22 cellular contexts compared by ENCODE assay signal in the genomic region with DNA sequence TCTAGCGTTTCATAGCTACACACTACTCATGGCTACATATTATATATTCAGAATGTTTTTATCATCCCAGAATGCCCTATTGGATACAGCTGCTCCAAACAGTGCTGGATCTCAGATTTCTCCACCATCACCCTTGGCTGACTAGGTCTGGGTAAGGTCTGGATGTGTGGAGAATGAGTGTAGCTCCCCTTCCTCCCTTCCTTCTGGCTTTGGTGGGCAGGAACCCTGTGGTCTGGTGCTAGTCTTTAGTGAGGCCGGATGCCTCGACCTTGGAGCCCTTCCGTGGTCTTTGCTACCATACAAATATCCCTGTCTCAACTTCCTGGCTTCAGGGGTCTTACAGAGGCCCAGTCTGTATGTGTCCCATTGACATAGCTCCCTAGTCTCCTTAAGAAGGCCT. TPM values are rescaled to one million over a fixed set of nuclear protein-coding genes. Genes with fewer than 3 reads are reported as not detected.
A peak's percentile ranks its signal among the peaks of the same experiment; 100 is the strongest.
DNase-seq lines count a peak whose midpoint lies in the region; ATAC-seq, FAIRE-seq and TF ChIP-seq lines count a peak whose summit lies in the region.
"Had no signal": no experiment of that assay in that cellular context is flagged by ENCODE, and none has a peak within 500 bp of the region (broad histone marks: within the 10 kb centered on the region; RNA-seq: fewer than 3 reads in every experiment).

No MANE protein-coding gene starts in this region.

- no peaks in the 10 kb centered on the region for H3K36me3 ChIP-seq in heart left ventricle
- H3K36me3 ChIP-seq in H1 (ENCODE audit: control insufficient read depth in 2 of 4, insufficient read depth in 4 of 4, low read length in 3 of 4) = no peaks in the 10 kb centered on the region
- peaks cover 5% of the 10 kb centered on the region for H3K36me3 ChIP-seq in mesodermal cell (ENCODE audit: control insufficient read depth, insufficient read depth, low read length)
- no peaks in the 10 kb centered on the region for H3K36me3 ChIP-seq in subcutaneous abdominal adipose tissue (ENCODE audit: control insufficient read depth in 5 of 5, insufficient read depth in 5 of 5, low read length in 5 of 5)
- no peaks in the 10 kb centered on the region for H3K36me3 ChIP-seq in H7 (replicated peaks; ENCODE audit: control insufficient read depth, insufficient read depth, low read length)
- H3K36me3 ChIP-seq: BLaER1 treated with 17β-estradiol and CSF1 and Interleukin-3, amounts not matched to agents 10 nM and 100 nM had no signal

- H3K4me1 ChIP-seq in heart left ventricle (peaks cover 0 to 37% (median 15%) of the 10 kb centered on the region in 12 donors), right cardiac atrium (ENCODE audit: control insufficient read depth, insufficient read depth, low read length) (no peaks in the 10 kb centered on the region), H1 (replicated peaks in 1 of 4; ENCODE audit: control insufficient read depth in 3 of 4, insufficient read depth in 4 of 4, low read length in 3 of 4) (peaks cover 0 to 16% (median 4%) of the 10 kb centered on the region in 4 experiments; a peak in 6 of 7 replicates), mesodermal cell (ENCODE audit: control insufficient read depth, insufficient read depth, low read length, poor library complexity, severe bottlenecking) (peaks cover 63% of the 10 kb centered on the region), subcutaneous abdominal adipose tissue (ENCODE audit: control insufficient read depth in 5 of 5, insufficient read depth in 5 of 5, low read length in 5 of 5) (peaks cover 0 to 44% (median 5%) of the 10 kb centered on the region in 5 donors)

- intact Hi-C loops in heart left ventricle (cut with DNase I) (loop anchor here in 2 of 10 donors (5.0 kb wide), 2 partner anchors 55 to 175 kb away; no protein-coding TSS in a partner anchor), right cardiac atrium (cut with DNase I) (loop anchor here in 1 of 4 donors (10.0 kb wide), 1 partner anchor 53 kb away; a partner anchor contains a TSS)

- TF ChIP-seq EP300 in H1 (IDR thresholded peaks at IDR 0.05; ENCODE audit: borderline replicate concordance in 1 of 2, low read depth in 2 of 2, low read length in 2 of 2) = no peak

- H3K27ac ChIP-seq in heart left ventricle = peak overlapping the region in 11 of 12 donors; percentile 41 to 85 (median 70)
- no peak overlapping the region for H3K27ac ChIP-seq in right cardiac atrium (ENCODE audit: low read length)
- no peak overlapping the region for H3K27ac ChIP-seq in H1 (ENCODE audit: low read depth, low read length)
- H3K27ac ChIP-seq in mesodermal cell (ENCODE audit: low read depth, low read length, severe bottlenecking) = peak overlapping the region; percentile 6
- peak overlapping the region; percentile 60 for H3K27ac ChIP-seq in subcutaneous abdominal adipose tissue (ENCODE audit: low read depth, low read length)
- H3K27ac ChIP-seq: 22Rv1, GM23248, KMS-11 had no signal

- no peaks in the 10 kb centered on the region for H3K79me2 ChIP-seq in H1 (ENCODE audit: control insufficient read depth in 1 of 2, insufficient read depth in 2 of 2, low read length in 2 of 2)

- H4K5ac ChIP-seq in H1 (ENCODE audit: insufficient read length, low read depth, low read length) = no peak overlapping the region

- no peaks in the 10 kb centered on the region for H3K27me3 ChIP-seq in heart left ventricle
- no peaks in the 10 kb centered on the region for H3K27me3 ChIP-seq in right cardiac atrium (ENCODE audit: control insufficient read depth, insufficient read depth)
- H3K27me3 ChIP-seq in H1 (replicated peaks in 1 of 4; ENCODE audit: control insufficient read depth in 3 of 4, extremely low read depth in 1 of 4, insufficient read depth in 3 of 4, low read length in 3 of 4) = no peaks in the 10 kb centered on the region
- no peaks in the 10 kb centered on the region for H3K27me3 ChIP-seq in subcutaneous abdominal adipose tissue (ENCODE audit: control insufficient read depth in 5 of 5, insufficient read depth in 4 of 5, low read length in 5 of 5)
- H3K27me3 ChIP-seq in H7 (ENCODE audit: control insufficient read depth, insufficient read depth, low read length) = no peaks in the 10 kb centered on the region
- H3K27me3 ChIP-seq: BLaER1 treated with 17β-estradiol and CSF1 and Interleukin-3, amounts not matched to agents 10 nM and 100 nM had no signal

- no peaks in the 10 kb centered on the region for H3K79me1 ChIP-seq in H1 (ENCODE audit: low read depth, low read length)

- no peak overlapping the region for H2AK5ac ChIP-seq in H1 (ENCODE audit: low read depth, low read length)

- no peak overlapping the region for H3K23ac ChIP-seq in H1 (ENCODE audit: insufficient read length)

- no peak overlapping the region for H4K8ac ChIP-seq in H1 (ENCODE audit: extremely low read depth, insufficient read depth, low read length)

- H3K9me3 ChIP-seq in heart left ventricle = no peaks in the 10 kb centered on the region
- no peaks in the 10 kb centered on the region for H3K9me3 ChIP-seq in right cardiac atrium (ENCODE audit: control insufficient read depth, low read length)
- H3K9me3 ChIP-seq in H1 (ENCODE audit: insufficient read depth in 2 of 2, low read depth in 1 of 2, low read length in 1 of 2) = no peaks in the 10 kb centered on the region
- H3K9me3 ChIP-seq in mesodermal cell (ENCODE audit: control insufficient read depth, low read length) = no peaks in the 10 kb centered on the region
- no peaks in the 10 kb centered on the region for H3K9me3 ChIP-seq in subcutaneous abdominal adipose tissue (ENCODE audit: control insufficient read depth in 5 of 5, low read length in 5 of 5)
- H3K9me3 ChIP-seq: BLaER1 treated with 17β-estradiol and CSF1 and Interleukin-3, amounts not matched to agents 10 nM and 100 nM had no signal

- H2BK12ac ChIP-seq in H1 (ENCODE audit: low read depth, low read length) = peak overlapping the region; percentile 53; the same call in 1 of the 2 replicates

- peak overlapping the region; percentile 83 for H4K91ac ChIP-seq in H1 (replicated peaks; ENCODE audit: insufficient read length, low read length)

- ATAC-seq in heart left ventricle (no peak), right cardiac atrium (no peak), GM18502 (IDR thresholded peaks at IDR 0.05; ENCODE audit: poor library complexity, unreplicated experiment) (no peak), HG02884 (IDR thresholded peaks at IDR 0.05; ENCODE audit: unreplicated experiment) (no peak)
- ATAC-seq: GM12878, HepG2, PC-3 had no signal

- no peak overlapping the region for H3K4me3 ChIP-seq in heart left ventricle
- H3K4me3 ChIP-seq in right cardiac atrium (ENCODE audit: low read length) = no peak overlapping the region
- no peak overlapping the region for H3K4me3 ChIP-seq in H1 (ENCODE audit: extremely low read depth in 1 of 4, insufficient read depth in 2 of 4, low read depth in 3 of 4, low read length in 4 of 4)
- no peak overlapping the region for H3K4me3 ChIP-seq in mesodermal cell (ENCODE audit: extremely low read depth, insufficient read depth, low read length, poor library complexity, severe bottlenecking)
- no peak overlapping the region for H3K4me3 ChIP-seq in subcutaneous abdominal adipose tissue (ENCODE audit: low read depth in 1 of 5, low read length in 5 of 5)
- H3K4me3 ChIP-seq in H7 (ENCODE audit: insufficient read depth, low read depth, low read length) = no peak overlapping the region
- H3K4me3 ChIP-seq: BLaER1 treated with 17β-estradiol and CSF1 and Interleukin-3, amounts not matched to agents 10 nM and 100 nM; GM12878; GM23248 had no signal

- FAIRE-seq in H1 (lab: Jason Lieb, UNC) = no peak
- FAIRE-seq: GM12878, GM18507, HepG2 had no signal

- H3K4ac ChIP-seq in H1 (replicated peaks; ENCODE audit: insufficient read length, low read depth, low read length) = no peak overlapping the region

- peak overlapping the region; percentile 54; the same call in 1 of the 2 replicates for H3K18ac ChIP-seq in H1 (ENCODE audit: extremely low read depth, low read length)

- WGBS in heart left ventricle, 4 donors = 66 to 91% (median 75%) methylated on average over 4 of the region's 4 CpGs
- 83% methylated on average over 4 of the region's 4 CpGs for WGBS in right cardiac atrium
- 89% methylated on average over 4 of the region's 4 CpGs; no CpG with 5 or more reads in 1 of the 2 experiments for WGBS in H1 (ENCODE audit: extremely low coverage in 1 of 2, insufficient coverage in 1 of 2, insufficient read length in 1 of 2, insufficient replicate concordance in 2 of 2, low coverage in 1 of 2, low lambda C conversion rate in 2 of 2, missing lambda C conversion rate in 1 of 2), 2 experiments
- WGBS in mesodermal cell (ENCODE audit: insufficient coverage in 2 of 2), 2 experiments = 94% methylated on average over 3 of the region's 4 CpGs; no CpG with 5 or more reads in 1 of the 2 experiments

- POLR2A ChIA-PET in H1 (lab: Charles Lee; ENCODE audit: partially characterized antibody) = interaction anchor here (0.6 kb wide), 1 partner anchor 187 kb away, joined by 3 read pairs; no protein-coding TSS in a partner anchor

- no peak overlapping the region for H2BK15ac ChIP-seq in H1 (ENCODE audit: low read length)

- H2AFZ ChIP-seq in H1 (ENCODE audit: low read length) = no peak overlapping the region
- H2AFZ ChIP-seq: GM23248 had no signal

- no peaks in the 10 kb centered on the region for H3K23me2 ChIP-seq in H1 (ENCODE audit: low read depth, low read length)

- TF ChIP-seq CTCF in heart left ventricle (IDR thresholded peaks at IDR 0.05) = no peak
- no peak for TF ChIP-seq CTCF in H1 (IDR thresholded peaks at IDR 0.05; ENCODE audit: control extremely low read depth in 1 of 3, insufficient read depth in 1 of 3, low read depth in 1 of 3, low read length in 3 of 3)

- H2BK5ac ChIP-seq in H1 (ENCODE audit: low read depth, low read length) = peak overlapping the region; percentile 37; the same call in 1 of the 2 replicates

- H3K56ac ChIP-seq in H1 (replicated peaks; ENCODE audit: insufficient read length, low read depth, low read length) = no peak overlapping the region

- no peaks in the 10 kb centered on the region for H4K20me1 ChIP-seq in H1 (replicated peaks in 1 of 2; ENCODE audit: control insufficient read depth in 1 of 2, insufficient read depth in 2 of 2, low read length in 2 of 2)
- H4K20me1 ChIP-seq: BLaER1 treated with 17β-estradiol and CSF1 and Interleukin-3, amounts not matched to agents 10 nM and 100 nM had no signal

- TF ChIP-seq POLR2A in heart left ventricle (IDR thresholded peaks at IDR 0.05) = no peak
- no peak for TF ChIP-seq POLR2A in H1 (IDR thresholded peaks at IDR 0.05; ENCODE audit: control extremely low read depth in 1 of 2, low read depth in 2 of 2, low read length in 2 of 2)

- no peak for DNase-seq in heart left ventricle
- no peak for DNase-seq in right cardiac atrium
- no peak for DNase-seq in H1 (ENCODE audit: low read depth in 1 of 2, low spot score in 2 of 2)
- no peak for DNase-seq in H7
- DNase-seq: CD8-positive, alpha-beta memory T cell; GDM1; GM23248; NCI-H1436 treated with DMSO at 0.1 percent for 48 hours; NCI-H2081; NCI-H510A; NCI-H774; PC-3 had no signal

- no peak overlapping the region for H3K14ac ChIP-seq in H1 (ENCODE audit: insufficient read length)

- H3K4me2 ChIP-seq in H1 (ENCODE audit: insufficient read depth in 1 of 2, low read depth in 2 of 2, low read length in 2 of 2) = no peak overlapping the region
- H3K4me2 ChIP-seq: KMS-11 had no signal

- CTCF ChIA-PET in H1 (lab: Charles Lee; ENCODE audit: partially characterized antibody) = interaction anchor here (0.9 to 6.7 kb wide), 4 partner anchors 8 to 207 kb away, joined by 3 to 50 read pairs (median 4); no protein-coding TSS in a partner anchor

- H3K9ac ChIP-seq in H1 (replicated peaks in 1 of 4; ENCODE audit: extremely low read depth in 1 of 4, low read depth in 3 of 4, low read length in 3 of 4) (no peak overlapping the region), subcutaneous abdominal adipose tissue (ENCODE audit: low read length in 5 of 5) (no peak overlapping the region)
- H3K9ac ChIP-seq: BLaER1 treated with 17β-estradiol and CSF1 and Interleukin-3, amounts not matched to agents 10 nM and 100 nM; GM23248; KMS-11 had no signal

- TF ChIP-seq RAD21 in H1 (IDR thresholded peaks at IDR 0.05 in 1 of 2, conservative IDR thresholded peaks at IDR 0.05 in 1 of 2; ENCODE audit: low read depth in 2 of 2, low read length in 2 of 2) = no peak

- peak overlapping the region; percentile 88; the same call in 1 of the 2 replicates for H2BK20ac ChIP-seq in H1 (ENCODE audit: low read length)

- peak overlapping the region; percentile 68 for H2BK120ac ChIP-seq in H1 (replicated peaks; ENCODE audit: low read depth, low read length)

RNA-seq across cellular contexts. Expression of a gene that starts 52.1 kb away (rescaled TPM):
- total RNA-seq in heart left ventricle (10 to 100 TPM; 13.4 to 51.0 (median 34.5) TPM), right cardiac atrium (10 to 100 TPM; 13.6 to 20.9 (median 17.2) TPM)
- polyA plus RNA-seq in heart left ventricle (10 to 100 TPM in 1 of 2 donors, 1 to 10 TPM in 1; 7.7 to 10.6 TPM), right cardiac atrium (10.5 TPM), H1 (2011; rRNA removed) (29.1 and 69.3 TPM in 2 replicates)
- total RNA-seq in H1 (2021; fragmentation: NEBNext Ultra II Directional; extraction: Animal tissue kit (Norgen Biotek cat#: 25700)) = 98.1 and 106 TPM in 2 replicates
- 48.9 TPM for polyA plus RNA-seq in H1 (2011; cell fraction: cytosol; rRNA removed)
- polyA plus RNA-seq in H1 (2011; cell fraction: nucleus; rRNA removed) = 50.2 TPM
- 94.9 to 122 TPM (median 103 TPM) in 4 replicates for polyA plus RNA-seq in H1 (2012, experiment 1 of 2)
- polyA plus RNA-seq in H1 (2012, experiment 2 of 2) = 6.2 TPM
- 212 TPM for polyA plus RNA-seq in H1 (2013, experiment 1 of 2)
- polyA plus RNA-seq in H1 (2013, experiment 2 of 2) = 178 TPM
- 140 and 291 TPM in 2 replicates for polyA minus RNA-seq in H1 (2011; rRNA and poly(A)+ RNA removed)
- polyA minus RNA-seq in H1 (2011; cell fraction: cytosol; rRNA and poly(A)+ RNA removed) = 70.8 TPM
- 87.0 TPM for polyA minus RNA-seq in H1 (2011; cell fraction: nucleus; rRNA and poly(A)+ RNA removed)
- 365 TPM for polyA plus RNA-seq in mesodermal cell (2013, experiment 1 of 2)
- polyA plus RNA-seq in mesodermal cell (2013, experiment 2 of 2) = 313 TPM
- 29.7 and 50.6 TPM in 2 replicates for total RNA-seq in H7 (2014; rRNA removed; shearing (Covaris generic))
- total RNA-seq: CD8-positive, alpha-beta memory T cell; GM23248; HepG2 had no signal
- polyA plus RNA-seq: CD8-positive, alpha-beta memory T cell; HepG2 had no signal

Comparison
In these comparisons a context has a peak if more than half of its experiments do, and no peak if none do; other contexts are left out.
1. H3K27ac ChIP-seq: peak in heart left ventricle (11 of 12), mesodermal cell (single experiment) and subcutaneous abdominal adipose tissue (single experiment); none in right cardiac atrium (single experiment) and H1 (single experiment).